In genomic region chr1:204731997-204732396, GRCh38 we compare ENCODE assay signal across 2 cellular contexts.
TF ChIP-seq lines count a peak whose summit lies in the region.

No MANE protein-coding gene starts in this region.

TF ChIP-seq in GM23338, 12 proteins besides CTCF, POLR2A, EP300 and RAD21:
- TF ChIP-seq ZNF114 (CRISPR knock-in tag; IDR thresholded peaks at IDR 0.05) (no peak), NANOG (IDR thresholded peaks at IDR 0.05; ENCODE audit: borderline replicate concordance) (no peak), ZNF331 (CRISPR knock-in tag; IDR thresholded peaks at IDR 0.05; ENCODE audit: low read depth) (no peak), CREB1 (CRISPR knock-in tag; IDR thresholded peaks at IDR 0.05; ENCODE audit: low read depth) (no peak), STAT1 (IDR thresholded peaks at IDR 0.05; ENCODE audit: unreplicated experiment) (no peak), POLR2AphosphoS5 (IDR thresholded peaks at IDR 0.05; ENCODE audit: low read depth) (no peak), REST (IDR thresholded peaks at IDR 0.05; ENCODE audit: unreplicated experiment) (no peak), JUNB (IDR thresholded peaks at IDR 0.05; ENCODE audit: unreplicated experiment) (no peak), EZH2 (IDR thresholded peaks at IDR 0.05; ENCODE audit: low read depth, unreplicated experiment) (no peak), ZNF462 (CRISPR knock-in tag; IDR thresholded peaks at IDR 0.05) (no peak), EZH2phosphoT487 (IDR thresholded peaks at IDR 0.05; ENCODE audit: unreplicated experiment) (no peak)
- TF ChIP-seq, protein P1, sequence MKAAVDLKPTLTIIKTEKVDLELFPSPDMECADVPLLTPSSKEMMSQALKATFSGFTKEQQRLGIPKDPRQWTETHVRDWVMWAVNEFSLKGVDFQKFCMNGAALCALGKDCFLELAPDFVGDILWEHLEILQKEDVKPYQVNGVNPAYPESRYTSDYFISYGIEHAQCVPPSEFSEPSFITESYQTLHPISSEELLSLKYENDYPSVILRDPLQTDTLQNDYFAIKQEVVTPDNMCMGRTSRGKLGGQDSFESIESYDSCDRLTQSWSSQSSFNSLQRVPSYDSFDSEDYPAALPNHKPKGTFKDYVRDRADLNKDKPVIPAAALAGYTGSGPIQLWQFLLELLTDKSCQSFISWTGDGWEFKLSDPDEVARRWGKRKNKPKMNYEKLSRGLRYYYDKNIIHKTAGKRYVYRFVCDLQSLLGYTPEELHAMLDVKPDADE (IDR thresholded peaks at IDR 0.05), result no peak

TF ChIP-seq in K562, 482 proteins besides CTCF, POLR2A, EP300 and RAD21:
- no peak for TF ChIP-seq ZNF24 (IDR thresholded peaks at IDR 0.05)
- TF ChIP-seq NRF1 (conservative IDR thresholded peaks at IDR 0.05 in 1 of 2, IDR thresholded peaks at IDR 0.05 in 1 of 2), result peak; percentile 82 to 84
TF ChIP-seq in K562: peak in this region for 1.
